In the genomic region with DNA sequence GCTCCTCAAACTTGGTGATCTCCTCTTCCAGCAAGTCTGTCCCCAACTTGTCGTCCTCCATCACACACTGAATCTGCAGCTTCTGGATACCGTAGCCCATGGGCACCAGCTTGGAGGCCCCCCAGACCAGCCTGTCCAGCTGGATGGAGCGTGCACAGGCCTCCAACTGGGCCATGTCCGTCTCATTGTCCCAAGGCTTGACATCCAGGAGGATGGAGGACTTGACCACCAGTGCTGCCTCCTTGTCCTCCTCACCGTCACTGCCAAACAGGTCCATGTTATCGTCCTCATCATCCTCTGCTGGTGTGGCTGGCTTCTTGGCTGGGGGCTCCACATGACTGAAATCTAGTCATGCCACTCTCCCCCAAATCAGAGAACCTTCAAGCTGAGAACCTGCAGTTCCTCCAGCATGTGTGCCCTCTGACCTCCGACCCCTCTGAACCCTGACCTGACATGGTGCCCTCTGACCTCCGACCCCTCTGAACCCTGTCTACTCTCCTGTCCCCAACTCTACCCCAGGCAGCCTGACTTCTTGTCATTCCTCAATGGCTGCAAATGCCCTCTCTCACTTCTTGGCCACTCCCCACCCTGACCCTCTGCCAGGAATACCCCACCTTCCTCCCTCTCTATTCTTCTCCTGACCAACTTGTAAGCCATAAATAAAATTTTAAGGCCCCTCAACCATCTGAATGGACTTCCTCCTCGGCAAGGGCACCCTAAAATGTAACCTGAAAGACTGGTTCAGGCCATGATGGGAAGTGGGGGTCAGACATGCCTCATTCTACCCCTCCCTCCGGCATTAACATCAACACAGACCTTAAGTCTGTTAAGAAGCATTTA, we compare ENCODE assay signal across 14 cellular contexts.
A peak's percentile ranks its signal among the peaks of the same experiment; 100 is the strongest.
DNase-seq lines count a peak whose midpoint lies in the region; ATAC-seq and TF ChIP-seq lines count a peak whose summit lies in the region.
"Had no signal": no experiment of that assay in that cellular context is flagged by ENCODE, and none has a peak within 500 bp of the region (broad histone marks: within the 10 kb centered on the region; RNA-seq: fewer than 3 reads in every experiment).

No MANE protein-coding gene starts in this region.

- no peak for TF ChIP-seq POLR2A in esophagus muscularis mucosa (IDR thresholded peaks at IDR 0.05; ENCODE audit: low read depth)

- H4K20me1 ChIP-seq in H9 (ENCODE audit: control insufficient read depth, insufficient read depth, insufficient read length), result no peaks in the 10 kb centered on the region
- H4K20me1 ChIP-seq: BLaER1 treated with 17β-estradiol and CSF1 and Interleukin-3, amounts not matched to agents 10 nM and 100 nM had no signal

- no peak overlapping the region for H3K4me3 Mint-ChIP-seq in activated CD4-positive, alpha-beta memory T cell treated with anti-CD3 and anti-CD28 coated beads, Interleukin-2, amount 10 ng/mL, durations not matched to agents 7 days and 5 days
- H3K4me3 Mint-ChIP-seq in activated CD4-positive, alpha-beta memory T cell treated with anti-CD3 and anti-CD28 coated beads for 36 hours, result no peak overlapping the region
- H3K4me3 Mint-ChIP-seq in H9, result no peak overlapping the region

- H3K14ac ChIP-seq in H9 (ENCODE audit: insufficient read depth, low read length) (no peak overlapping the region), trophoblast cell (ENCODE audit: low read length) (no peak overlapping the region), neuronal stem cell (ENCODE audit: low read length) (no peak overlapping the region)

- H3K27ac Mint-ChIP-seq in activated CD4-positive, alpha-beta memory T cell treated with anti-CD3 and anti-CD28 coated beads, Interleukin-2, amount 10 ng/mL, durations not matched to agents 7 days and 5 days, result no peak overlapping the region
- H3K27ac Mint-ChIP-seq in activated CD4-positive, alpha-beta memory T cell treated with anti-CD3 and anti-CD28 coated beads for 36 hours, result no peak overlapping the region
- peak overlapping the region in 2 of 3 experiments; percentile 54 to 76; a peak in 3 of 7 replicates for H3K27ac Mint-ChIP-seq in H9

- H3K4me1 Mint-ChIP-seq in activated CD4-positive, alpha-beta memory T cell treated with anti-CD3 and anti-CD28 coated beads, Interleukin-2, amount 10 ng/mL, durations not matched to agents 7 days and 5 days, result peaks cover 2% of the 10 kb centered on the region
- no peaks in the 10 kb centered on the region for H3K4me1 Mint-ChIP-seq in activated CD4-positive, alpha-beta memory T cell treated with anti-CD3 and anti-CD28 coated beads for 36 hours (ENCODE audit: low read depth)
- peaks cover 44 to 56% of the 10 kb centered on the region in 2 experiments for H3K4me1 Mint-ChIP-seq in H9

- H2AFZ ChIP-seq in H9 (ENCODE audit: low read length) (no peak overlapping the region), trophoblast cell (ENCODE audit: insufficient read depth, low read length, poor library complexity) (no peak overlapping the region), neuronal stem cell (ENCODE audit: low read length) (no peak overlapping the region)

- TF ChIP-seq EP300 in esophagus muscularis mucosa (IDR thresholded peaks at IDR 0.05), result no peak

- H2BK12ac ChIP-seq in H9 (ENCODE audit: insufficient read length, low read depth, low read length), result no peak overlapping the region
- H2BK12ac ChIP-seq in trophoblast cell (ENCODE audit: low read length), result no peak overlapping the region
- no peak overlapping the region for H2BK12ac ChIP-seq in neuronal stem cell (ENCODE audit: low read length)

- no peak overlapping the region for H2BK20ac ChIP-seq in H9 (ENCODE audit: low read depth, low read length, poor library complexity, severe bottlenecking)

- no peak overlapping the region for H4K8ac ChIP-seq in H9 (replicated peaks; ENCODE audit: insufficient read length, low read depth, low read length)
- H4K8ac ChIP-seq in trophoblast cell (ENCODE audit: low read depth, low read length), result no peak overlapping the region
- H4K8ac ChIP-seq in neuronal stem cell (ENCODE audit: low read depth, low read length), result no peak overlapping the region

- H3K4me3 ChIP-seq in esophagus muscularis mucosa (no peak overlapping the region), trophoblast cell (ENCODE audit: low read depth, low read length) (peak overlapping the region; percentile 27), neuronal stem cell (ENCODE audit: low read length in 2 of 2) (no peak overlapping the region), left lung (no peak overlapping the region)
- H3K4me3 ChIP-seq: BLaER1 treated with 17β-estradiol and CSF1 and Interleukin-3, amounts not matched to agents 10 nM and 100 nM had no signal

- H3K36me3 Mint-ChIP-seq in activated CD4-positive, alpha-beta memory T cell treated with anti-CD3 and anti-CD28 coated beads, Interleukin-2, amount 10 ng/mL, durations not matched to agents 7 days and 5 days (ENCODE audit: low read depth), result no peaks in the 10 kb centered on the region
- H3K36me3 Mint-ChIP-seq in activated CD4-positive, alpha-beta memory T cell treated with anti-CD3 and anti-CD28 coated beads for 36 hours, result no peaks in the 10 kb centered on the region
- peaks cover 0 to 7% (median 2%) of the 10 kb centered on the region in 3 experiments; a peak in 2 of 7 replicates for H3K36me3 Mint-ChIP-seq in H9 (ENCODE audit: insufficient read depth in 1 of 3, low read depth in 3 of 3)

- no peak overlapping the region for H4K91ac ChIP-seq in H9 (ENCODE audit: insufficient read length, low read depth, low read length)
- no peak overlapping the region for H4K91ac ChIP-seq in trophoblast cell (ENCODE audit: low read depth, low read length)
- no peak overlapping the region for H4K91ac ChIP-seq in neuronal stem cell (ENCODE audit: low read depth, low read length, poor library complexity)

- intact Hi-C loops in activated CD4-positive, alpha-beta memory T cell treated with anti-CD3 and anti-CD28 coated beads for 36 hours (cut with micrococcal nuclease), result no loop called here
- intact Hi-C loops in esophagus muscularis mucosa (cut with DNase I) (no loop called here), left lung (cut with DNase I) (no loop called here)

- DNase-seq in activated CD4-positive, alpha-beta memory T cell treated with anti-CD3 and anti-CD28 coated beads, Interleukin-2, amount 10 ng/mL, durations not matched to agents 7 days and 5 days, result peak; percentile 12
- DNase-seq in activated CD4-positive, alpha-beta memory T cell treated with anti-CD3 and anti-CD28 coated beads for 36 hours, result no peak
- DNase-seq in H9 (no peak), esophagus muscularis mucosa (ENCODE audit: extremely low spot score) (peak; percentile 90), trophoblast cell (no peak), neuronal stem cell (ENCODE audit: low spot score) (no peak), left lung (no peak)
- DNase-seq: DMS 273 treated with DMSO at 0.1 percent for 48 hours, NCI-H1436 treated with DMSO at 0.1 percent for 48 hours, NCI-H2081, NCI-H524 had no signal

- H3K36me3 ChIP-seq in esophagus muscularis mucosa (no peaks in the 10 kb centered on the region), trophoblast cell (ENCODE audit: control insufficient read depth in 1 of 2, insufficient read depth in 2 of 2, low read length in 2 of 2) (no peaks in the 10 kb centered on the region), neuronal stem cell (replicated peaks in 1 of 2; ENCODE audit: control insufficient read depth in 2 of 2, insufficient read depth in 2 of 2, low read length in 2 of 2) (no peaks in the 10 kb centered on the region), left lung (no peaks in the 10 kb centered on the region)
- H3K36me3 ChIP-seq: BLaER1 treated with 17β-estradiol and CSF1 and Interleukin-3, amounts not matched to agents 10 nM and 100 nM had no signal

- H3T11ph ChIP-seq in H9 (ENCODE audit: low read length), result no peak overlapping the region

- H3K27me3 Mint-ChIP-seq in activated CD4-positive, alpha-beta memory T cell treated with anti-CD3 and anti-CD28 coated beads, Interleukin-2, amount 10 ng/mL, durations not matched to agents 7 days and 5 days, result no peaks in the 10 kb centered on the region
- peaks cover 11% of the 10 kb centered on the region for H3K27me3 Mint-ChIP-seq in activated CD4-positive, alpha-beta memory T cell treated with anti-CD3 and anti-CD28 coated beads for 36 hours
- H3K27me3 Mint-ChIP-seq in H9 (ENCODE audit: low read depth), result peaks cover 14% of the 10 kb centered on the region

- no peaks in the 10 kb centered on the region for H3K23me2 ChIP-seq in H9 (ENCODE audit: insufficient read length, low read depth, low read length, poor library complexity, severe bottlenecking)

- H3K4ac ChIP-seq in H9 (ENCODE audit: low read depth, low read length) (no peak overlapping the region), trophoblast cell (ENCODE audit: low read depth, low read length) (no peak overlapping the region), neuronal stem cell (ENCODE audit: low read length) (no peak overlapping the region)

- H4K5ac ChIP-seq in H9 (ENCODE audit: insufficient read length, low read depth, low read length), result no peak overlapping the region

- H2AK5ac ChIP-seq in H9 (ENCODE audit: insufficient read length, low read length) (no peak overlapping the region), trophoblast cell (ENCODE audit: low read length) (no peak overlapping the region), neuronal stem cell (ENCODE audit: low read depth, low read length) (no peak overlapping the region)

- no peaks in the 10 kb centered on the region for H3K27me3 ChIP-seq in H9 (ENCODE audit: insufficient read depth, low read length)
- peaks cover 0 to 40% (median 0%) of the 10 kb centered on the region in 4 donors for H3K27me3 ChIP-seq in esophagus muscularis mucosa
- no peaks in the 10 kb centered on the region for H3K27me3 ChIP-seq in trophoblast cell (ENCODE audit: insufficient read depth, low read length)
- H3K27me3 ChIP-seq in neuronal stem cell (ENCODE audit: control insufficient read depth in 3 of 3, insufficient read depth in 3 of 3, low read depth in 1 of 3, low read length in 3 of 3), result peaks cover 0 to 8% (median 0%) of the 10 kb centered on the region in 3 experiments
- H3K27me3 ChIP-seq in left lung, result peaks cover 0 to 38% of the 10 kb centered on the region in 2 donors
- H3K27me3 ChIP-seq: BLaER1 treated with 17β-estradiol and CSF1 and Interleukin-3, amounts not matched to agents 10 nM and 100 nM had no signal

- no peak overlapping the region for H2BK5ac ChIP-seq in H9 (ENCODE audit: insufficient read length, low read length)
- H2BK5ac ChIP-seq in trophoblast cell (ENCODE audit: low read depth, low read length, poor library complexity), result no peak overlapping the region
- H2BK5ac ChIP-seq in neuronal stem cell (ENCODE audit: low read length), result no peak overlapping the region

- no peaks in the 10 kb centered on the region for H3K79me2 ChIP-seq in H9 (ENCODE audit: insufficient read depth, low read length)
- H3K79me2 ChIP-seq in trophoblast cell (ENCODE audit: control insufficient read depth, insufficient read depth, low read length, poor library complexity), result no peaks in the 10 kb centered on the region

- CTCF ChIA-PET in activated CD4-positive, alpha-beta memory T cell treated with anti-CD3 and anti-CD28 coated beads, Interleukin-2, amount 10 ng/mL, durations not matched to agents 7 days and 5 days (lab: Charles Lee), result no interaction called here
- CTCF ChIA-PET in activated CD4-positive, alpha-beta memory T cell treated with anti-CD3 and anti-CD28 coated beads for 36 hours (lab: Charles Lee), result no interaction called here

- H4K12ac ChIP-seq in trophoblast cell (ENCODE audit: low read depth, low read length), result no peak overlapping the region

- H2BK15ac ChIP-seq in H9 (ENCODE audit: low read depth, low read length) (no peak overlapping the region), neuronal stem cell (ENCODE audit: low read length) (no peak overlapping the region)

- ATAC-seq in left lung (no peak), GM18858 (IDR thresholded peaks at IDR 0.05; ENCODE audit: unreplicated experiment) (no peak)

- H3K4me2 ChIP-seq in H9 (ENCODE audit: insufficient read depth, insufficient read length, low read length) (no peak overlapping the region), trophoblast cell (ENCODE audit: low read length) (no peak overlapping the region), neuronal stem cell (ENCODE audit: insufficient read depth, low read length, poor library complexity, severe bottlenecking) (no peak overlapping the region)

- POLR2A ChIA-PET in activated CD4-positive, alpha-beta memory T cell treated with anti-CD3 and anti-CD28 coated beads, Interleukin-2, amount 10 ng/mL, durations not matched to agents 7 days and 5 days (lab: Charles Lee), result no interaction called here
- POLR2A ChIA-PET in activated CD4-positive, alpha-beta memory T cell treated with anti-CD3 and anti-CD28 coated beads for 36 hours (lab: Charles Lee), result no interaction called here

- peaks cover 4% of the 10 kb centered on the region; the same call in 1 of the 2 replicates for H3K4me1 ChIP-seq in H9 (ENCODE audit: insufficient read depth, low read length)
- no peaks in the 10 kb centered on the region for H3K4me1 ChIP-seq in esophagus muscularis mucosa
- no peaks in the 10 kb centered on the region for H3K4me1 ChIP-seq in trophoblast cell (ENCODE audit: control insufficient read depth in 1 of 2, insufficient read depth in 2 of 2, low read length in 2 of 2)
- H3K4me1 ChIP-seq in neuronal stem cell (ENCODE audit: control insufficient read depth in 2 of 2, insufficient read depth in 1 of 2, low read depth in 1 of 2, low read length in 2 of 2), result no peaks in the 10 kb centered on the region
- no peaks in the 10 kb centered on the region for H3K4me1 ChIP-seq in left lung

- H3K9ac ChIP-seq in H9 (ENCODE audit: extremely low read depth, insufficient read length, low read length) (no peak overlapping the region), trophoblast cell (ENCODE audit: low read length) (no peak overlapping the region), neuronal stem cell (ENCODE audit: low read depth, low read length, poor library complexity) (no peak overlapping the region)

- H3K9me3 ChIP-seq in H9 (ENCODE audit: control insufficient read depth, low read depth, low read length) (no peaks in the 10 kb centered on the region), esophagus muscularis mucosa (no peaks in the 10 kb centered on the region), trophoblast cell (ENCODE audit: insufficient read depth, low read depth, low read length) (no peaks in the 10 kb centered on the region), neuronal stem cell (replicated peaks in 1 of 2; ENCODE audit: control insufficient read depth in 2 of 2, insufficient read depth in 1 of 2, low read depth in 1 of 2, low read length in 2 of 2) (no peaks in the 10 kb centered on the region), left lung (no peaks in the 10 kb centered on the region)

- H3K23ac ChIP-seq in H9 (ENCODE audit: insufficient read length, low read depth, low read length) (no peak overlapping the region), trophoblast cell (ENCODE audit: low read length) (no peak overlapping the region), neuronal stem cell (ENCODE audit: low read depth, low read length, poor library complexity) (no peak overlapping the region)

- H3K79me1 ChIP-seq in H9 (ENCODE audit: insufficient read depth, low read depth, low read length, poor library complexity, severe bottlenecking) (no peaks in the 10 kb centered on the region), trophoblast cell (ENCODE audit: low read length) (no peaks in the 10 kb centered on the region), neuronal stem cell (ENCODE audit: low read depth, low read length) (no peaks in the 10 kb centered on the region)

- no peak overlapping the region for H2BK120ac ChIP-seq in H9 (ENCODE audit: low read depth, low read length, poor library complexity, severe bottlenecking)
- H2BK120ac ChIP-seq in trophoblast cell (ENCODE audit: insufficient read depth, low read length, poor library complexity), result no peak overlapping the region
- no peak overlapping the region for H2BK120ac ChIP-seq in neuronal stem cell (ENCODE audit: low read depth, low read length)

- no peaks in the 10 kb centered on the region for H3K9me3 Mint-ChIP-seq in activated CD4-positive, alpha-beta memory T cell treated with anti-CD3 and anti-CD28 coated beads, Interleukin-2, amount 10 ng/mL, durations not matched to agents 7 days and 5 days
- no peaks in the 10 kb centered on the region for H3K9me3 Mint-ChIP-seq in activated CD4-positive, alpha-beta memory T cell treated with anti-CD3 and anti-CD28 coated beads for 36 hours
- peaks cover 0 to 3% of the 10 kb centered on the region in 2 experiments; a peak in 1 of 5 replicates for H3K9me3 Mint-ChIP-seq in H9

- no peak overlapping the region for H3K56ac ChIP-seq in H9 (ENCODE audit: insufficient read length, low read depth, low read length)

- H3K18ac ChIP-seq in H9 (ENCODE audit: insufficient read length, low read depth, low read length), result no peak overlapping the region
- H3K18ac ChIP-seq in trophoblast cell (ENCODE audit: low read length), result no peak overlapping the region
- no peak overlapping the region for H3K18ac ChIP-seq in neuronal stem cell (ENCODE audit: low read length)

- no CpG with 5 or more reads among the region's 10 CpGs for WGBS in H9 (ENCODE audit: extremely low coverage, insufficient read length, low lambda C conversion rate)
- 87% methylated on average over 10 of the region's 10 CpGs for WGBS in esophagus muscularis mucosa
- no CpG with 5 or more reads among the region's 10 CpGs for WGBS in trophoblast cell (ENCODE audit: extremely low coverage, insufficient coverage, insufficient read length)
- no CpG with 5 or more reads among the region's 10 CpGs for WGBS in neuronal stem cell (ENCODE audit: extremely low coverage in 2 of 2, insufficient read length in 2 of 2, insufficient replicate concordance in 1 of 2), 2 donors

- H3K27ac ChIP-seq in H9 (ENCODE audit: insufficient read length, low read depth, low read length) (no peak overlapping the region), esophagus muscularis mucosa (replicated peaks in 1 of 4) (no peak overlapping the region), trophoblast cell (ENCODE audit: low read depth, low read length) (no peak overlapping the region), neuronal stem cell (replicated peaks; ENCODE audit: low read length) (no peak overlapping the region), left lung (no peak overlapping the region)
- H3K27ac ChIP-seq: 22Rv1 had no signal

- TF ChIP-seq CTCF in H9 (conservative IDR thresholded peaks at IDR 0.05), result no peak
- no peak for TF ChIP-seq CTCF in esophagus muscularis mucosa (IDR thresholded peaks at IDR 0.05)
- no peak for TF ChIP-seq CTCF in left lung (IDR thresholded peaks at IDR 0.05)

Comparison
In these comparisons a context has a peak if more than half of its experiments do, and no peak if none do; other contexts are left out.
1. DNase-seq: peak in activated CD4-positive, alpha-beta memory T cell treated with anti-CD3 and anti-CD28 coated beads, Interleukin-2, amount 10 ng/mL, durations not matched to agents 7 days and 5 days (single experiment) and esophagus muscularis mucosa (single experiment); none in activated CD4-positive, alpha-beta memory T cell treated with anti-CD3 and anti-CD28 coated beads for 36 hours (single experiment), H9 (single experiment), trophoblast cell (0 of 2), neuronal stem cell (single experiment) and left lung (0 of 2).
2. H3K27ac Mint-ChIP-seq: peak in H9 (2 of 3); none in activated CD4-positive, alpha-beta memory T cell treated with anti-CD3 and anti-CD28 coated beads, Interleukin-2, amount 10 ng/mL, durations not matched to agents 7 days and 5 days (single experiment) and activated CD4-positive, alpha-beta memory T cell treated with anti-CD3 and anti-CD28 coated beads for 36 hours (single experiment).